In genomic region chr22:35472488-35472887, GRCh38 we compare ENCODE assay signal across 23 cellular contexts.
"Had no signal": no experiment of that assay in that cellular context is flagged by ENCODE, and none has a peak within 500 bp of the region (broad histone marks: within the 10 kb centered on the region; RNA-seq: fewer than 3 reads in every experiment).

No MANE protein-coding gene starts in this region.

- H3K4me3 ChIP-seq: coronary artery, heart right ventricle, mucosa of descending colon, psoas muscle, skin epidermis, stomach, thoracic aorta, transverse colon had no signal

- H3K27ac ChIP-seq: coronary artery, psoas muscle, skin epidermis, stomach, thoracic aorta, transverse colon had no signal

- H3K4me3 Mint-ChIP-seq: endodermal cell, natural killer cell, neural crest cell had no signal

- H3K36me3 ChIP-seq: heart right ventricle, stomach, thoracic aorta, transverse colon had no signal

- H3K36me3 Mint-ChIP-seq: natural killer cell had no signal

- DNase-seq: effector CD4-positive, alpha-beta T cell; endodermal cell; heart right ventricle; hypothalamus; kidney glomerular epithelial cell; mammary epithelial cell; mucosa of descending colon; natural killer cell; nucleus accumbens; psoas muscle; retina; stimulated activated CD4-positive, alpha-beta T cell treated with anti-CD3 and anti-CD28 coated beads, Interleukin-2, amount 100 ng/mL, for 24 hours; stimulated activated CD4-positive, alpha-beta T cell treated with anti-CD3 and anti-CD28 coated beads, Interleukin-4, amount 100 ng/mL, for 4 hours; stimulated activated naive CD4-positive, alpha-beta T cell; stomach; substantia nigra; transverse colon had no signal

- ATAC-seq: mucosa of descending colon, natural killer cell had no signal

- H3K9me3 ChIP-seq: mucosa of descending colon, psoas muscle, stomach, thoracic aorta, transverse colon had no signal

- H3K4me1 Mint-ChIP-seq: endodermal cell, natural killer cell had no signal

- H3K27me3 ChIP-seq: heart right ventricle, stomach, transverse colon had no signal

- H3K27ac Mint-ChIP-seq: endodermal cell, natural killer cell had no signal

- FAIRE-seq: frontal cortex, islet of Langerhans had no signal
